ENCODE assay signal across 18 cellular contexts in genomic region chr1:162908780-162909179, GRCh38. TPM values are rescaled to one million over a fixed set of nuclear protein-coding genes. Genes with fewer than 3 reads are reported as not detected.
DNase-seq lines count a peak whose midpoint lies in the region; ATAC-seq and TF ChIP-seq lines count a peak whose summit lies in the region.
"Had no signal": no experiment of that assay in that cellular context is flagged by ENCODE, and none has a peak within 500 bp of the region (broad histone marks: within the 10 kb centered on the region; RNA-seq: fewer than 3 reads in every experiment).

No MANE protein-coding gene starts in this region.

- 60% methylated on average over 2 of the region's 2 CpGs for WGBS in prostate gland
- WGBS in sigmoid colon, 2 donors, result 31 to 62% methylated on average over 2 of the region's 2 CpGs

- H3K36me3 ChIP-seq in MG63 (no peaks in the 10 kb centered on the region), prostate gland (no peaks in the 10 kb centered on the region), sigmoid colon (no peaks in the 10 kb centered on the region)
- H3K36me3 ChIP-seq in CD8-positive, alpha-beta memory T cell (ENCODE audit: insufficient read depth, low read length), result no peaks in the 10 kb centered on the region

- no peak for ATAC-seq in activated T-cell treated with anti-CD3 and anti-CD28 coated beads, Interleukin-2, amount 50 U/mL, for 4 hours
- ATAC-seq: activated naive CD8-positive, alpha-beta T cell treated with anti-CD3 and anti-CD28 coated beads, Interleukin-2, amount 50 U/mL, for 24 hours; naive thymus-derived CD8-positive, alpha-beta T cell had no signal

- peak; percentile 41 for DNase-seq in AG09309 (ENCODE audit: low read depth)
- peak; percentile 23 for DNase-seq in MG63
- DNase-seq in chondrocyte (ENCODE audit: low spot score), result no peak
- peak; percentile 92 for DNase-seq in kidney tubule cell (ENCODE audit: low spot score)
- DNase-seq in prostate gland (ENCODE audit: low spot score), result no peak
- no peak for DNase-seq in sigmoid colon
- DNase-seq in CD8-positive, alpha-beta memory T cell, result no peak
- DNase-seq in activated T-cell treated with anti-CD3 and anti-CD28 coated beads, Interleukin-2, amount 50 U/mL, for 4 hours, result no peak
- DNase-seq: activated CD8-positive, alpha-beta memory T cell treated with anti-CD3 and anti-CD28 coated beads, Interleukin-2, amount 50 U/mL, for 48 hours; activated naive CD8-positive, alpha-beta T cell treated with anti-CD3 and anti-CD28 coated beads, Interleukin-2, amount 50 U/mL, for 24 hours; C1 segment of cervical spinal cord; islet precursor cell; naive thymus-derived CD8-positive, alpha-beta T cell; NCI-H1092; NCI-H524 treated with DMSO at 0.1 percent for 48 hours had no signal

- TF ChIP-seq POLR2A in prostate gland (IDR thresholded peaks at IDR 0.05) (no peak), sigmoid colon (IDR thresholded peaks at IDR 0.05) (no peak)

- H3K4me1 Mint-ChIP-seq in chondrocyte (ENCODE audit: low read depth), result peaks cover 59% of the 10 kb centered on the region
- H3K4me1 Mint-ChIP-seq in CD8-positive, alpha-beta memory T cell, result no peaks in the 10 kb centered on the region
- no peaks in the 10 kb centered on the region for H3K4me1 Mint-ChIP-seq in activated T-cell treated with anti-CD3 and anti-CD28 coated beads, Interleukin-2, amount 50 U/mL, for 4 hours (ENCODE audit: low read depth)
- H3K4me1 Mint-ChIP-seq: activated naive CD8-positive, alpha-beta T cell treated with anti-CD3 and anti-CD28 coated beads, Interleukin-2, amount 50 U/mL, for 24 hours; naive thymus-derived CD8-positive, alpha-beta T cell had no signal

- H3K27me3 ChIP-seq in MG63 (no peaks in the 10 kb centered on the region), prostate gland (replicated peaks; ENCODE audit: insufficient read depth) (no peaks in the 10 kb centered on the region), sigmoid colon (no peaks in the 10 kb centered on the region)
- H3K27me3 ChIP-seq in CD8-positive, alpha-beta memory T cell (ENCODE audit: insufficient read depth, low read length, poor library complexity, severe bottlenecking), result no peaks in the 10 kb centered on the region

- H3K4me3 Mint-ChIP-seq in chondrocyte (ENCODE audit: unreplicated experiment), result no peak overlapping the region
- H3K4me3 Mint-ChIP-seq in CD8-positive, alpha-beta memory T cell, result no peak overlapping the region
- H3K4me3 Mint-ChIP-seq in activated T-cell treated with anti-CD3 and anti-CD28 coated beads, Interleukin-2, amount 50 U/mL, for 4 hours, result no peak overlapping the region
- H3K4me3 Mint-ChIP-seq: activated naive CD8-positive, alpha-beta T cell treated with anti-CD3 and anti-CD28 coated beads, Interleukin-2, amount 50 U/mL, for 24 hours; naive thymus-derived CD8-positive, alpha-beta T cell had no signal

- H3K9me3 Mint-ChIP-seq in chondrocyte (ENCODE audit: low read depth), result peaks cover 16% of the 10 kb centered on the region
- H3K9me3 Mint-ChIP-seq in CD8-positive, alpha-beta memory T cell, result peaks cover 5 to 11% (median 9%) of the 10 kb centered on the region in 5 donors
- H3K9me3 Mint-ChIP-seq in activated T-cell treated with anti-CD3 and anti-CD28 coated beads, Interleukin-2, amount 50 U/mL, for 4 hours, result peaks cover 10% of the 10 kb centered on the region

- no peak for TF ChIP-seq EP300 in sigmoid colon (IDR thresholded peaks at IDR 0.05)

- CTCF ChIA-PET in CD8-positive, alpha-beta memory T cell (lab: Charles Lee), result no interaction called here

- H3K4me1 ChIP-seq in prostate gland (replicated peaks) (no peaks in the 10 kb centered on the region), sigmoid colon (no peaks in the 10 kb centered on the region)
- no peaks in the 10 kb centered on the region for H3K4me1 ChIP-seq in CD8-positive, alpha-beta memory T cell (ENCODE audit: insufficient read depth, low read length)

- H3K4me3 ChIP-seq in AG09309 (ENCODE audit: control insufficient read depth, low read depth, low read length) (no peak overlapping the region), MG63 (no peak overlapping the region), prostate gland (no peak overlapping the region), sigmoid colon (no peak overlapping the region)
- no peak overlapping the region for H3K4me3 ChIP-seq in CD8-positive, alpha-beta memory T cell (ENCODE audit: low read length)
- H3K4me3 ChIP-seq: skin epidermis had no signal

- H3K27me3 Mint-ChIP-seq in chondrocyte (ENCODE audit: low read depth), result no peaks in the 10 kb centered on the region
- H3K27me3 Mint-ChIP-seq in CD8-positive, alpha-beta memory T cell, result peaks cover 5 to 8% of the 10 kb centered on the region in 2 donors
- H3K27me3 Mint-ChIP-seq in activated T-cell treated with anti-CD3 and anti-CD28 coated beads, Interleukin-2, amount 50 U/mL, for 4 hours (ENCODE audit: low read depth), result no peaks in the 10 kb centered on the region
- H3K27me3 Mint-ChIP-seq: activated naive CD8-positive, alpha-beta T cell treated with anti-CD3 and anti-CD28 coated beads, Interleukin-2, amount 50 U/mL, for 24 hours had no signal

- intact Hi-C loops in prostate gland (cut with DNase I), result no loop called here
- intact Hi-C loops in sigmoid colon (cut with DNase I), result no loop called here

- H3K27ac ChIP-seq in prostate gland (no peak overlapping the region), sigmoid colon (no peak overlapping the region)
- H3K27ac ChIP-seq in CD8-positive, alpha-beta memory T cell (ENCODE audit: low read depth, low read length), result no peak overlapping the region
- H3K27ac ChIP-seq: HL-60, skin epidermis, VCaP had no signal

- peaks cover 6% of the 10 kb centered on the region for H3K36me3 Mint-ChIP-seq in chondrocyte (ENCODE audit: low read depth)
- H3K36me3 Mint-ChIP-seq in CD8-positive, alpha-beta memory T cell, result peaks cover 0 to 5% (median 0%) of the 10 kb centered on the region in 3 donors
- H3K36me3 Mint-ChIP-seq in activated T-cell treated with anti-CD3 and anti-CD28 coated beads, Interleukin-2, amount 50 U/mL, for 4 hours (ENCODE audit: insufficient read depth), result no peaks in the 10 kb centered on the region

- POLR2A ChIA-PET in CD8-positive, alpha-beta memory T cell (lab: Charles Lee), result no interaction called here

- peak overlapping the region; percentile 91 for H3K27ac Mint-ChIP-seq in chondrocyte (ENCODE audit: unreplicated experiment)
- H3K27ac Mint-ChIP-seq in CD8-positive, alpha-beta memory T cell, result no peak overlapping the region
- H3K27ac Mint-ChIP-seq: activated naive CD8-positive, alpha-beta T cell treated with anti-CD3 and anti-CD28 coated beads, Interleukin-2, amount 50 U/mL, for 24 hours; naive thymus-derived CD8-positive, alpha-beta T cell had no signal

- H3K9me3 ChIP-seq in MG63, result peaks cover 26% of the 10 kb centered on the region
- H3K9me3 ChIP-seq in prostate gland, result no peaks in the 10 kb centered on the region
- H3K9me3 ChIP-seq in sigmoid colon, result peaks cover 0 to 7% (median 0%) of the 10 kb centered on the region in 4 donors
- H3K9me3 ChIP-seq in CD8-positive, alpha-beta memory T cell (ENCODE audit: low read length), result no peaks in the 10 kb centered on the region

- TF ChIP-seq CTCF in AG09309 (IDR thresholded peaks at IDR 0.05; ENCODE audit: control insufficient read depth, insufficient read depth, low read depth, low read length, missing control alignments) (no peak), chondrocyte (IDR thresholded peaks at IDR 0.05) (no peak), prostate gland (IDR thresholded peaks at IDR 0.05) (no peak), sigmoid colon (IDR thresholded peaks at IDR 0.05) (no peak)

RNA-seq across cellular contexts. Expression of gene CCDC190, which starts 47.8 kb away (rescaled TPM):
- total RNA-seq in MG63 (2014; rRNA removed; shearing (Covaris generic); ENCODE audit: low replicate concordance), result not detected in 2 replicates
- total RNA-seq in chondrocyte, result 1.5 to 5.3 TPM (median 1.9 TPM) in 3 replicates
- total RNA-seq in prostate gland, result under 1 TPM in 1 of 2 donors, not detected in 1; 0.14 TPM
- not detected for total RNA-seq in sigmoid colon
- not detected for polyA plus RNA-seq in sigmoid colon
- not detected for total RNA-seq in CD8-positive, alpha-beta memory T cell
- polyA plus RNA-seq in CD8-positive, alpha-beta memory T cell, result not detected
- total RNA-seq in activated T-cell treated with anti-CD3 and anti-CD28 coated beads, Interleukin-2, amount 50 U/mL, for 4 hours, result not detected
- total RNA-seq: naive thymus-derived CD8-positive, alpha-beta T cell had no signal
- polyA plus RNA-seq: naive thymus-derived CD8-positive, alpha-beta T cell had no signal

Comparison
In these comparisons a context has a peak if more than half of its experiments do, and no peak if none do; other contexts are left out.
1. DNase-seq: peak in AG09309 (single experiment), MG63 (single experiment) and kidney tubule cell (single experiment); none in chondrocyte (single experiment), prostate gland (single experiment), sigmoid colon (single experiment), CD8-positive, alpha-beta memory T cell (0 of 5) and activated T-cell treated with anti-CD3 and anti-CD28 coated beads, Interleukin-2, amount 50 U/mL, for 4 hours (single experiment).